In the genomic region with DNA sequence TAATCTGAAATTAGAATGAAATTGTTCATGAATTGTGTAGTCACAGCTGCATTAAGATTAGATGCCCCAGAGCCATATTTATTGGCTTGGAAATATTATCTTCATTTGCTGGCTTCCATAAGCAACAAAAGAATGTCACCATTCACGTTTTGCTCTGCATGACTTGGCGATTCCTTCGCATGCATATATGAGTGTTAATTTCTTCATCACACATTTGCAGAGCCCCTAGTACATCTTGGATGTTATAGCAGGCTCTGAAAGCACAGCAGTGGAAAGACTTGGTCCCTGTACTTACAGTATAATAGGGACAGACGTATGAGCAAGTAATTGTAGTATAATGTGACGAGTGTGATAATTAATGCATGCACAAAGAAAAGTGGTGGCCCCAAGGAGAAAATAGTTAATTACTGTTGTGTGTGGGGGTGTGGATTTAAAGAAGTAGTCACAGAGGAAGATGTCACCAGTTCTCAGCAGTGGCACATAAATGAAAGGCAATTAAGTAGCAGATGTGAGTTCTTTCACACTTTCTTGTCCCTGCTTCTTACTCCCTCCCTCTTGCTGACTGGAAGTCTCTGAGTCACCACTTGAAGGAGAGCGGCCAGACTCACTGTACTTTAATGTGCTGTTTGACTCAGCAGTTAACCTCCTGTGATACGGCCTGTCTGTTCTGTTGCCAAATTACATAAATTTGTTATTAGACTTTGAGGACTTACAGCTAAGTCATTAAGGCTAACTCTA, we compare ENCODE assay signal across 8 cellular contexts. TPM values are rescaled to one million over a fixed set of nuclear protein-coding genes. Genes with fewer than 3 reads are reported as not detected.
A peak's percentile ranks its signal among the peaks of the same experiment; 100 is the strongest.
DNase-seq lines count a peak whose midpoint lies in the region; ATAC-seq and TF ChIP-seq lines count a peak whose summit lies in the region.

No MANE protein-coding gene starts in this region.

- H3K36me3 ChIP-seq in breast epithelium, result no peaks in the 10 kb centered on the region

- H3K27me3 ChIP-seq in breast epithelium, result no peaks in the 10 kb centered on the region

- no peaks in the 10 kb centered on the region for H3K9me3 Mint-ChIP-seq in MCF 10A (ENCODE audit: unreplicated experiment)

- intact Hi-C loops in MCF 10A (cut with micrococcal nuclease), result no loop called here
- intact Hi-C loops in breast epithelium (cut with DNase I; ENCODE audit: low total_unique reads), result loop anchor here (5.0 kb wide), 1 partner anchor 595 kb away; no protein-coding TSS in a partner anchor

- BruUV-seq in MCF 10A (replicated peaks; lab: Mats Ljungman, UMichigan), result no TSS peak

- H3K27ac Mint-ChIP-seq in MCF 10A (ENCODE audit: low read depth, unreplicated experiment), result peak overlapping the region; percentile 25

- H3K9me3 ChIP-seq in breast epithelium, result no peaks in the 10 kb centered on the region

- CTCF ChIA-PET in MCF 10A (lab: Yijun Ruan, JAX), result interaction anchor here (0.6 to 12.6 kb wide), 8 partner anchors 21 to 137 kb away, joined by 3 to 543 read pairs (median 4); a partner anchor contains a TSS

- H3K27me3 Mint-ChIP-seq in MCF 10A (ENCODE audit: insufficient read depth, unreplicated experiment), result no peaks in the 10 kb centered on the region

- H3K4me1 ChIP-seq in breast epithelium, result no peaks in the 10 kb centered on the region

- TF ChIP-seq CTCF in MCF 10A (IDR thresholded peaks at IDR 0.05; ENCODE audit: unreplicated experiment) (no peak), breast epithelium (IDR thresholded peaks at IDR 0.05) (no peak)

- peak; percentile 96 for DNase-seq in MCF 10A (ENCODE audit: unreplicated experiment)
- DNase-seq in breast epithelium (ENCODE audit: low spot score in 2 of 2), result no peak
- peak; percentile 39 for DNase-seq in SW480 (ENCODE audit: low spot score)
- peak; percentile 89 to 92 for DNase-seq in erythroblast (lab: John Stamatoyannopoulos, UW)
- DNase-seq in renal cortical epithelial cell (ENCODE audit: low read depth), result peak; percentile 96
- no peak for DNase-seq in stimulated activated CD8-positive, alpha-beta memory T cell treated with anti-CD3 and anti-CD28 coated beads, Interleukin-4, amount 100 ng/mL, for 48 hours
- DNase-seq in occipital lobe (lab: John Stamatoyannopoulos, UW), result no peak

- H3K4me3 ChIP-seq in breast epithelium, result no peak overlapping the region

- H3K4me3 Mint-ChIP-seq in MCF 10A (ENCODE audit: unreplicated experiment), result peak overlapping the region; percentile 26

- peak overlapping the region in 1 of 2 donors; percentile 13 for H3K27ac ChIP-seq in breast epithelium

- no peaks in the 10 kb centered on the region for H3K36me3 Mint-ChIP-seq in MCF 10A (ENCODE audit: insufficient read depth, unreplicated experiment)

- ATAC-seq in GM19395 (IDR thresholded peaks at IDR 0.05; ENCODE audit: unreplicated experiment), result no peak

- POLR2A ChIA-PET in MCF 10A (lab: Yijun Ruan, JAX), result interaction anchor here (0.6 to 20.9 kb wide), 17 partner anchors 12 to 195 kb away, joined by 3 to 1089 read pairs (median 6); a partner anchor contains a TSS

- H3K4me1 Mint-ChIP-seq in MCF 10A (ENCODE audit: insufficient read depth, unreplicated experiment), result peaks cover 53% of the 10 kb centered on the region

- TF ChIP-seq POLR2A in breast epithelium (IDR thresholded peaks at IDR 0.05) (no peak), erythroblast (IDR thresholded peaks at IDR 0.05; ENCODE audit: low read length) (no peak)

RNA-seq across cellular contexts. Expression of a gene that starts 21.0 kb away (rescaled TPM):
- total RNA-seq in MCF 10A (2022), result 1,693 and 1,694 TPM in 2 replicates
- 100 to 1,000 TPM in 1 of 3 donors, 10 to 100 TPM in 2; 70.4 to 156 (median 84.9) TPM for total RNA-seq in breast epithelium
- total RNA-seq in renal cortical epithelial cell, result 221 and 239 TPM in 2 replicates
- total RNA-seq in occipital lobe, result 2.8 TPM

Comparison
In these comparisons a context has a peak if more than half of its experiments do, and no peak if none do; other contexts are left out.
1. DNase-seq: peak in MCF 10A (single experiment), SW480 (single experiment), erythroblast (2 of 2) and renal cortical epithelial cell (single experiment); none in breast epithelium (0 of 2), stimulated activated CD8-positive, alpha-beta memory T cell treated with anti-CD3 and anti-CD28 coated beads, Interleukin-4, amount 100 ng/mL, for 48 hours (single experiment) and occipital lobe (single experiment).
2. RNA of a gene that starts 21.0 kb away (total RNA-seq): 1,693 to 1,694 TPM in MCF 10A, 221 to 239 TPM in renal cortical epithelial cell and 70.4 to 156 TPM in breast epithelium; 2.8 TPM in occipital lobe (single experiment); every median in the first group is over 10 times any median in the second.